In the genomic region with DNA sequence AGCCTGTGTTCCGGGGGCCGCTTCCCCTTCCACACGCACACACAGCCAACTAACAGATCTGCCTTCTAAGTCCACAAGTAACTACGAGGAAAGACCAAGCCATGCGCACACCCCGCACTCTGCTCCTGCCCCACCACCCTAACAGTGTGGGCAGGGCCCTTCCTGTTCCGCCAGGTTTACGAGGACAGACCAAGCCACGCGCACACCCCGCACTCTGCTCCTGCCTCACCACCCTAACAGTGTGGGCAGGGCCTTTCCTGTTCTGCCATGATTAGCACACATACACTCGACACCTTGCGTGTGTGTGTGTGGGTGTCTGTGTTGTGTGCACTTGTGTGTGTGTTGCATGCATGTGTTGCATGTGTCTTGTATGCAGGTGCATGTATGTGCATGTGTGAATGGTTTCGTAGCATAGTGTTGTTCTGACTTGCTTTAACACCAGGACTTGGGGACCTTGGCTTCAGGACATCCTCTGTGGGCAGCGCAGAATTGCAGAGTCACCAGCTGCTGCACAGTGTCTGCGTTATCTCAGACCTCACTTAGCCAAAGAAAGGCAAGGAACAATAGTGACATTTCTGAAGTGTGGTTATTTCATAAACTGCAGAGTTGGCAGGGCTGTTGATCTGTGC, we compare ENCODE assay signal across 9 cellular contexts.
A peak's percentile ranks its signal among the peaks of the same experiment; 100 is the strongest.
DNase-seq lines count a peak whose midpoint lies in the region; ATAC-seq, FAIRE-seq and TF ChIP-seq lines count a peak whose summit lies in the region.
"Had no signal": no experiment of that assay in that cellular context is flagged by ENCODE, and none has a peak within 500 bp of the region (broad histone marks: within the 10 kb centered on the region; RNA-seq: fewer than 3 reads in every experiment).

No MANE protein-coding gene starts in this region.

- H3K4me1 ChIP-seq in Panc1 (ENCODE audit: control insufficient read depth, insufficient read depth, low read length): peaks cover 3% of the 10 kb centered on the region; the same call in 1 of the 2 replicates

- H3K27ac ChIP-seq in Panc1 (ENCODE audit: low read length): no peak overlapping the region

- H3K4me3 Mint-ChIP-seq in activated T-cell treated with anti-CD3 and anti-CD28 coated beads, Interleukin-2, amount 50 U/mL, for 72 hours: no peak overlapping the region
- no peak overlapping the region for H3K4me3 Mint-ChIP-seq in central memory CD8-positive, alpha-beta T cell
- no peak overlapping the region for H3K4me3 Mint-ChIP-seq in stimulated activated effector memory CD8-positive, alpha-beta T cell treated with anti-CD3 and anti-CD28 coated beads, Interleukin-12 subunit alpha, Interleukin-12 subunit beta, amount 100 ng/mL, for 72 hours

- no peak for FAIRE-seq in urothelium cell line (lab: Jason Lieb, UNC)

- no peaks in the 10 kb centered on the region for H3K27me3 ChIP-seq in Panc1 (ENCODE audit: control insufficient read depth, insufficient read depth, low read length)

- H3K4me3 ChIP-seq in Panc1 (ENCODE audit: low read depth in 2 of 2, low read length in 2 of 2): no peak overlapping the region

- H3K36me3 ChIP-seq in Panc1 (ENCODE audit: control insufficient read depth, insufficient read depth, low read length): no peaks in the 10 kb centered on the region

- peak in 1 of 2 donors; percentile 24 for DNase-seq in activated T-cell treated with anti-CD3 and anti-CD28 coated beads, Interleukin-2, amount 50 U/mL, for 72 hours
- no peak for DNase-seq in activated T-cell treated with anti-CD3 and anti-CD28 coated beads for 4 hours
- DNase-seq in Panc1 (ENCODE audit: low read depth, low spot score): no peak
- no peak for DNase-seq in central memory CD8-positive, alpha-beta T cell (ENCODE audit: low spot score in 2 of 2)
- no peak for DNase-seq in stimulated activated effector memory CD8-positive, alpha-beta T cell treated with anti-CD3 and anti-CD28 coated beads, Interleukin-12 subunit alpha, Interleukin-12 subunit beta, amount 100 ng/mL, for 72 hours (ENCODE audit: low spot score in 2 of 2)
- DNase-seq in superior temporal gyrus (ENCODE audit: extremely low spot score): no peak
- DNase-seq in urothelium cell line (ENCODE audit: low spot score): no peak
- DNase-seq: activated gamma-delta T cell treated with Interleukin-2 at 50 U/mL for 16 hours had no signal

- POLR2A ChIA-PET in Panc1 (lab: Charles Lee): interaction anchor here (0.6 kb wide), 2 partner anchors 22 to 111 kb away, joined by 3 to 6 read pairs; no protein-coding TSS in a partner anchor

- H3K27me3 Mint-ChIP-seq in activated T-cell treated with anti-CD3 and anti-CD28 coated beads, Interleukin-2, amount 50 U/mL, for 72 hours (ENCODE audit: low read depth): no peaks in the 10 kb centered on the region
- H3K27me3 Mint-ChIP-seq in central memory CD8-positive, alpha-beta T cell: no peaks in the 10 kb centered on the region

- peaks cover 0 to 2% of the 10 kb centered on the region in 2 donors for H3K36me3 Mint-ChIP-seq in activated T-cell treated with anti-CD3 and anti-CD28 coated beads, Interleukin-2, amount 50 U/mL, for 72 hours (ENCODE audit: insufficient read depth in 2 of 2)
- peaks cover 4% of the 10 kb centered on the region for H3K36me3 Mint-ChIP-seq in central memory CD8-positive, alpha-beta T cell (ENCODE audit: insufficient read depth)
- no peaks in the 10 kb centered on the region for H3K36me3 Mint-ChIP-seq in stimulated activated effector memory CD8-positive, alpha-beta T cell treated with anti-CD3 and anti-CD28 coated beads, Interleukin-12 subunit alpha, Interleukin-12 subunit beta, amount 100 ng/mL, for 72 hours

- CTCF ChIA-PET in Panc1 (lab: Charles Lee): no interaction called here

- in situ Hi-C loops in Panc1 (cut with HindIII; ENCODE audit: low pct_unique_long_range_greater_than_20kb, low sequenced_read_pairs): no loop called here

- TF ChIP-seq CTCF in Panc1 (IDR thresholded peaks at IDR 0.05): no peak

- ATAC-seq in activated T-cell treated with anti-CD3 and anti-CD28 coated beads, Interleukin-2, amount 50 U/mL, for 72 hours (replicated peaks in 1 of 2): peak; percentile 61 to 68
- ATAC-seq in Panc1: peak; percentile 44; the same call in 1 of the 2 replicates
- peak; percentile 46 for ATAC-seq in central memory CD8-positive, alpha-beta T cell (replicated peaks; ENCODE audit: extremely low read depth, poor library complexity, severe bottlenecking)
- peak; percentile 56 for ATAC-seq in stimulated activated effector memory CD8-positive, alpha-beta T cell treated with anti-CD3 and anti-CD28 coated beads, Interleukin-12 subunit alpha, Interleukin-12 subunit beta, amount 100 ng/mL, for 72 hours
- no peak for ATAC-seq in GM18873 (IDR thresholded peaks at IDR 0.05; ENCODE audit: low FRiP score, unreplicated experiment)

- intact Hi-C loops in Panc1 (cut with micrococcal nuclease; ENCODE audit: unreplicated experiment): no loop called here

- no TSS peak for BruUV-seq in Panc1 (replicated peaks; lab: Mats Ljungman, UMichigan)

- no peaks in the 10 kb centered on the region for H3K9me3 ChIP-seq in Panc1 (ENCODE audit: control insufficient read depth, insufficient read depth, low read depth, low read length)

- no peak overlapping the region for H3K27ac Mint-ChIP-seq in activated T-cell treated with anti-CD3 and anti-CD28 coated beads, Interleukin-2, amount 50 U/mL, for 72 hours
- peak overlapping the region; percentile 22 for H3K27ac Mint-ChIP-seq in central memory CD8-positive, alpha-beta T cell (ENCODE audit: low read depth)
- peak overlapping the region; percentile 23 for H3K27ac Mint-ChIP-seq in stimulated activated effector memory CD8-positive, alpha-beta T cell treated with anti-CD3 and anti-CD28 coated beads, Interleukin-12 subunit alpha, Interleukin-12 subunit beta, amount 100 ng/mL, for 72 hours

- H3K4me1 Mint-ChIP-seq in activated T-cell treated with anti-CD3 and anti-CD28 coated beads, Interleukin-2, amount 50 U/mL, for 72 hours (ENCODE audit: low read depth): peaks cover 32% of the 10 kb centered on the region
- H3K4me1 Mint-ChIP-seq in central memory CD8-positive, alpha-beta T cell: peaks cover 23% of the 10 kb centered on the region
- peaks cover 38% of the 10 kb centered on the region for H3K4me1 Mint-ChIP-seq in stimulated activated effector memory CD8-positive, alpha-beta T cell treated with anti-CD3 and anti-CD28 coated beads, Interleukin-12 subunit alpha, Interleukin-12 subunit beta, amount 100 ng/mL, for 72 hours

- peaks cover 0 to 3% of the 10 kb centered on the region in 2 donors for H3K9me3 Mint-ChIP-seq in activated T-cell treated with anti-CD3 and anti-CD28 coated beads, Interleukin-2, amount 50 U/mL, for 72 hours
- no peaks in the 10 kb centered on the region for H3K9me3 Mint-ChIP-seq in central memory CD8-positive, alpha-beta T cell
- no peaks in the 10 kb centered on the region for H3K9me3 Mint-ChIP-seq in stimulated activated effector memory CD8-positive, alpha-beta T cell treated with anti-CD3 and anti-CD28 coated beads, Interleukin-12 subunit alpha, Interleukin-12 subunit beta, amount 100 ng/mL, for 72 hours
